In genomic region chr11:85620243-85620642, GRCh38 we compare ENCODE assay signal across 24 cellular contexts.
"Had no signal": no experiment of that assay in that cellular context is flagged by ENCODE, and none has a peak within 500 bp of the region (broad histone marks: within the 10 kb centered on the region; RNA-seq: fewer than 3 reads in every experiment).

No MANE protein-coding gene starts in this region.

- H3K36me3 Mint-ChIP-seq: natural killer cell had no signal

- H3K27ac ChIP-seq: dorsolateral prefrontal cortex, gastrocnemius medialis, hepatocyte, neutrophil, pancreas, right lobe of liver, suprapubic skin, transverse colon had no signal

- H3K27ac Mint-ChIP-seq: memory B cell; natural killer cell; stimulated activated naive CD8-positive, alpha-beta T cell treated with anti-CD3 and anti-CD28 coated beads, Interleukin-15, amount 100 ng/mL, for 72 hours had no signal

- ATAC-seq: left cardiac atrium; left ventricle myocardium superior; natural killer cell; pancreas; stimulated activated naive CD8-positive, alpha-beta T cell treated with anti-CD3 and anti-CD28 coated beads, Interleukin-15, amount 100 ng/mL, for 72 hours had no signal

- H3K27me3 Mint-ChIP-seq: memory B cell; stimulated activated naive CD8-positive, alpha-beta T cell treated with anti-CD3 and anti-CD28 coated beads, Interleukin-15, amount 100 ng/mL, for 72 hours had no signal

- H3K4me1 ChIP-seq: pancreas, right lobe of liver, suprapubic skin, transverse colon had no signal

- H3K9me3 ChIP-seq: gastrocnemius medialis, neutrophil, pancreas, right lobe of liver, suprapubic skin, transverse colon had no signal

- H3K4me1 Mint-ChIP-seq: natural killer cell, neural crest cell had no signal

- H3K9me3 Mint-ChIP-seq: memory B cell; natural killer cell; neural crest cell; stimulated activated naive CD8-positive, alpha-beta T cell treated with anti-CD3 and anti-CD28 coated beads, Interleukin-15, amount 100 ng/mL, for 72 hours had no signal

- H3K36me3 ChIP-seq: gastrocnemius medialis, neutrophil, pancreas, right lobe of liver, suprapubic skin, transverse colon had no signal

- H3K27me3 ChIP-seq: dorsolateral prefrontal cortex, gastrocnemius medialis, hepatocyte, pancreas, right lobe of liver, suprapubic skin, transverse colon had no signal

- H3K4me3 ChIP-seq: dorsolateral prefrontal cortex, gastrocnemius medialis, hepatocyte, lung, pancreas, right lobe of liver, suprapubic skin, transverse colon had no signal

- H3K4me3 Mint-ChIP-seq: memory B cell; natural killer cell; neural crest cell; stimulated activated naive CD8-positive, alpha-beta T cell treated with anti-CD3 and anti-CD28 coated beads, Interleukin-15, amount 100 ng/mL, for 72 hours had no signal

- DNase-seq: cortex of kidney; dorsolateral prefrontal cortex; effector CD4-positive, alpha-beta T cell; foreskin fibroblast; head of caudate nucleus; kidney; left cardiac atrium; left ventricle myocardium superior; natural killer cell; pancreas; small intestine; stimulated activated CD4-positive, alpha-beta T cell treated with anti-CD3 and anti-CD28 coated beads, Interleukin-15, amount 100 ng/mL, for 24 hours; stimulated activated CD4-positive, alpha-beta T cell treated with anti-CD3 and anti-CD28 coated beads, Interleukin-2, amount 100 ng/mL, for 48 hours; stimulated activated naive CD4-positive, alpha-beta T cell; stimulated activated naive CD8-positive, alpha-beta T cell treated with anti-CD3 and anti-CD28 coated beads, Interleukin-15, amount 100 ng/mL, for 72 hours; transverse colon had no signal
